10 cellular contexts compared by ENCODE assay signal in genomic region chr19:3683866-3684816, GRCh38. TPM values are rescaled to one million over a fixed set of nuclear protein-coding genes. Genes with fewer than 3 reads are reported as not detected.
DNase-seq lines count a peak whose midpoint lies in the region; ATAC-seq and TF ChIP-seq lines count a peak whose summit lies in the region.
"Had no signal": no experiment of that assay in that cellular context is flagged by ENCODE, and none has a peak within 500 bp of the region (broad histone marks: within the 10 kb centered on the region; RNA-seq: fewer than 3 reads in every experiment).

No MANE protein-coding gene starts in this region.

- no peak overlapping the region for H3K4me3 ChIP-seq in NB4 (ENCODE audit: low read depth, low read length)
- H3K4me3 ChIP-seq in fibroblast of pulmonary artery (replicated peaks; ENCODE audit: low read depth, low read length) = no peak overlapping the region
- no peak overlapping the region for H3K4me3 ChIP-seq in WERI-Rb-1 (ENCODE audit: low read depth, low read length)

- H3K27me3 Mint-ChIP-seq in progenitor cell of endocrine pancreas = no peaks in the 10 kb centered on the region
- H3K27me3 Mint-ChIP-seq in naive thymus-derived CD8-positive, alpha-beta T cell = no peaks in the 10 kb centered on the region

- H3K27ac Mint-ChIP-seq in progenitor cell of endocrine pancreas = peak overlapping the region; percentile 45
- peak overlapping the region in 2 of 10 donors; percentile 20 to 46 for H3K27ac Mint-ChIP-seq in naive thymus-derived CD8-positive, alpha-beta T cell

- no peak overlapping the region for H3K4me3 Mint-ChIP-seq in progenitor cell of endocrine pancreas (ENCODE audit: low read depth)
- peak overlapping the region in 4 of 10 donors; percentile 6 to 55 (median 38) for H3K4me3 Mint-ChIP-seq in naive thymus-derived CD8-positive, alpha-beta T cell

- peak; percentile 90 for DNase-seq in GM10266 (ENCODE audit: extremely low spot score)
- DNase-seq in NB4 (ENCODE audit: low read depth) = peak; percentile 47
- peak; percentile 77 for DNase-seq in fibroblast of pulmonary artery (ENCODE audit: low read depth)
- DNase-seq in progenitor cell of endocrine pancreas (ENCODE audit: low spot score, unreplicated experiment) = no peak
- no peak for DNase-seq in NCI-H128 (lab: John Stamatoyannopoulos, UW; ENCODE audit: unreplicated experiment)
- no peak for DNase-seq in DMS53 treated with DMSO at 0.1 percent for 48 hours (lab: John Stamatoyannopoulos, UW; ENCODE audit: unreplicated experiment)
- no peak for DNase-seq in naive thymus-derived CD8-positive, alpha-beta T cell
- DNase-seq in WERI-Rb-1 = no peak
- DNase-seq: midbrain, T-helper 1 cell had no signal

- POLR2A ChIA-PET in naive thymus-derived CD8-positive, alpha-beta T cell (lab: Charles Lee) = interaction anchor here (0.6 kb wide), 1 partner anchor 10 kb away, joined by 3 read pairs; no protein-coding TSS in a partner anchor

- H3K36me3 ChIP-seq in WERI-Rb-1 = peaks cover 51% of the 10 kb centered on the region

- no peak for TF ChIP-seq POLR2A in NB4 (IDR thresholded peaks at IDR 0.05; ENCODE audit: extremely low read depth, insufficient read length)

- H3K9me3 Mint-ChIP-seq in progenitor cell of endocrine pancreas (ENCODE audit: low read depth) = no peaks in the 10 kb centered on the region
- H3K9me3 Mint-ChIP-seq in naive thymus-derived CD8-positive, alpha-beta T cell = no peaks in the 10 kb centered on the region

- peaks cover 5% of the 10 kb centered on the region for H3K4me1 Mint-ChIP-seq in progenitor cell of endocrine pancreas (ENCODE audit: low read depth)
- H3K4me1 Mint-ChIP-seq in naive thymus-derived CD8-positive, alpha-beta T cell = peaks cover 13 to 33% (median 27%) of the 10 kb centered on the region in 4 donors

- no peak overlapping the region for H3K27ac ChIP-seq in WERI-Rb-1

- H3K27me3 ChIP-seq in WERI-Rb-1 (ENCODE audit: insufficient read depth, low read depth, severe bottlenecking) = no peaks in the 10 kb centered on the region

- no peak for ATAC-seq in naive thymus-derived CD8-positive, alpha-beta T cell

- peaks cover 4% of the 10 kb centered on the region for H3K9me3 ChIP-seq in WERI-Rb-1 (ENCODE audit: severe bottlenecking)

- peaks cover 13% of the 10 kb centered on the region for H3K36me3 Mint-ChIP-seq in progenitor cell of endocrine pancreas (ENCODE audit: insufficient read depth)
- H3K36me3 Mint-ChIP-seq in naive thymus-derived CD8-positive, alpha-beta T cell = peaks cover 0 to 9% (median 4%) of the 10 kb centered on the region in 3 donors

- TF ChIP-seq CTCF in GM10266 (IDR thresholded peaks at IDR 0.05; ENCODE audit: control insufficient read depth, insufficient read depth, low read depth, missing control alignments) (no peak), NB4 (IDR thresholded peaks at IDR 0.05; ENCODE audit: low read depth, low read length) (no peak), fibroblast of pulmonary artery (IDR thresholded peaks at IDR 0.05; ENCODE audit: low read length, missing control alignments) (no peak), progenitor cell of endocrine pancreas (IDR thresholded peaks at IDR 0.05; ENCODE audit: unreplicated experiment) (no peak), WERI-Rb-1 (IDR thresholded peaks at IDR 0.05; ENCODE audit: low read depth, low read length) (no peak)

RNA-seq across cellular contexts. Expression of gene PIP5K1C, which starts 16.1 kb away (rescaled TPM):
- 49.7 and 51.7 TPM in 2 replicates for total RNA-seq in progenitor cell of endocrine pancreas
- 10 to 100 TPM; 30.6 to 32.0 TPM for total RNA-seq in naive thymus-derived CD8-positive, alpha-beta T cell
- 10 to 100 TPM in 1 of 3 donors, 1 to 10 TPM in 2; 3.9 to 10.1 (median 7.4) TPM for polyA plus RNA-seq in naive thymus-derived CD8-positive, alpha-beta T cell

RNA-seq across cellular contexts. Expression of gene TJP3, which starts 24.0 kb away (rescaled TPM):
- total RNA-seq in progenitor cell of endocrine pancreas = 36.3 and 40.7 TPM in 2 replicates
- total RNA-seq in naive thymus-derived CD8-positive, alpha-beta T cell = 10 to 100 TPM; 13.0 TPM
- polyA plus RNA-seq in naive thymus-derived CD8-positive, alpha-beta T cell = 10 to 100 TPM in 1 of 3 donors, 1 to 10 TPM in 2; 5.2 to 11.1 (median 8.9) TPM

RNA-seq across cellular contexts. Expression of gene CACTIN, which starts 57.6 kb away (rescaled TPM):
- 33.4 and 43.9 TPM in 2 replicates for total RNA-seq in progenitor cell of endocrine pancreas
- 10 to 100 TPM; 42.6 to 54.1 TPM for total RNA-seq in naive thymus-derived CD8-positive, alpha-beta T cell
- polyA plus RNA-seq in naive thymus-derived CD8-positive, alpha-beta T cell = 10 to 100 TPM in 1 of 3 donors, 1 to 10 TPM in 2; 6.9 to 20.4 (median 9.3) TPM

Comparison
In these comparisons a context has a peak if more than half of its experiments do, and no peak if none do; other contexts are left out.
1. DNase-seq: peak in GM10266 (single experiment), NB4 (single experiment) and fibroblast of pulmonary artery (single experiment); none in progenitor cell of endocrine pancreas (single experiment), NCI-H128 (single experiment), DMS53 treated with DMSO at 0.1 percent for 48 hours (single experiment), naive thymus-derived CD8-positive, alpha-beta T cell (0 of 10) and WERI-Rb-1 (single experiment).